Comparison of ENCODE assay signal across 10 cellular contexts in genomic region chr6:155201461-155202226, GRCh38.
A peak's percentile ranks its signal among the peaks of the same experiment; 100 is the strongest.
DNase-seq lines count a peak whose midpoint lies in the region; TF ChIP-seq lines count a peak whose summit lies in the region.
"Had no signal": no experiment of that assay in that cellular context is flagged by ENCODE, and none has a peak within 500 bp of the region (broad histone marks: within the 10 kb centered on the region; RNA-seq: fewer than 3 reads in every experiment).

No MANE protein-coding gene starts in this region.

- no peaks in the 10 kb centered on the region for H3K79me1 ChIP-seq in trophoblast cell (ENCODE audit: low read length)

- no peaks in the 10 kb centered on the region for H3K36me3 ChIP-seq in trophoblast cell (ENCODE audit: control insufficient read depth in 1 of 2, insufficient read depth in 2 of 2, low read length in 2 of 2)
- H3K36me3 ChIP-seq: upper lobe of right lung had no signal

- H3K14ac ChIP-seq in trophoblast cell (ENCODE audit: low read length), result no peak overlapping the region

- H3K23ac ChIP-seq in trophoblast cell (ENCODE audit: low read length), result no peak overlapping the region

- H2AFZ ChIP-seq in trophoblast cell (ENCODE audit: insufficient read depth, low read length, poor library complexity), result no peak overlapping the region

- TF ChIP-seq CTCF in GM13977 (IDR thresholded peaks at IDR 0.05; ENCODE audit: extremely low read depth, insufficient read depth, missing control alignments) (no peak), MCF 10A (IDR thresholded peaks at IDR 0.05; ENCODE audit: unreplicated experiment) (no peak)

- H3K9me3 Mint-ChIP-seq in MCF 10A (ENCODE audit: unreplicated experiment), result no peaks in the 10 kb centered on the region

- H2BK5ac ChIP-seq in trophoblast cell (ENCODE audit: low read depth, low read length, poor library complexity), result no peak overlapping the region

- H3K9me3 ChIP-seq in trophoblast cell (ENCODE audit: insufficient read depth, low read depth, low read length), result no peaks in the 10 kb centered on the region
- H3K9me3 ChIP-seq: upper lobe of right lung had no signal

- peak overlapping the region; percentile 32 for H3K4me3 Mint-ChIP-seq in MCF 10A (ENCODE audit: unreplicated experiment)
- H3K4me3 Mint-ChIP-seq: neural crest cell had no signal

- in situ Hi-C loops in GM13977 (cut with MboI; ENCODE audit: low pct_unique_long_range_greater_than_20kb, low sequenced_read_pairs, unreplicated experiment), result no loop called here

- POLR2A ChIA-PET in MCF 10A (lab: Yijun Ruan, JAX), result interaction anchor here (0.6 to 1.5 kb wide), 5 partner anchors 12 to 333 kb away, joined by 3 to 6 read pairs (median 4); no protein-coding TSS in a partner anchor

- BruUV-seq in MCF 10A (replicated peaks; lab: Mats Ljungman, UMichigan), result no TSS peak

- H2AK5ac ChIP-seq in trophoblast cell (ENCODE audit: low read length), result no peak overlapping the region

- H3K18ac ChIP-seq in trophoblast cell (ENCODE audit: low read length), result no peak overlapping the region

- no peak overlapping the region for H4K8ac ChIP-seq in trophoblast cell (ENCODE audit: low read depth, low read length)

- no peaks in the 10 kb centered on the region for H3K27me3 Mint-ChIP-seq in MCF 10A (ENCODE audit: insufficient read depth, unreplicated experiment)

- H3K27ac Mint-ChIP-seq in MCF 10A (ENCODE audit: low read depth, unreplicated experiment), result peak overlapping the region; percentile 88

- peaks cover 13% of the 10 kb centered on the region for H3K4me1 Mint-ChIP-seq in MCF 10A (ENCODE audit: insufficient read depth, unreplicated experiment)

- H3K4me2 ChIP-seq in trophoblast cell (ENCODE audit: low read length), result no peak overlapping the region

- no peaks in the 10 kb centered on the region for H3K79me2 ChIP-seq in trophoblast cell (ENCODE audit: control insufficient read depth, insufficient read depth, low read length, poor library complexity)

- no peak overlapping the region for H4K12ac ChIP-seq in trophoblast cell (ENCODE audit: low read depth, low read length)

- H4K91ac ChIP-seq in trophoblast cell (ENCODE audit: low read depth, low read length), result no peak overlapping the region

- H3K27me3 ChIP-seq in trophoblast cell (ENCODE audit: insufficient read depth, low read length), result no peaks in the 10 kb centered on the region
- H3K27me3 ChIP-seq: upper lobe of right lung had no signal

- H3K4me3 ChIP-seq in trophoblast cell (ENCODE audit: low read depth, low read length), result no peak overlapping the region
- H3K4me3 ChIP-seq: upper lobe of right lung had no signal

- H2BK120ac ChIP-seq in trophoblast cell (ENCODE audit: insufficient read depth, low read length, poor library complexity), result no peak overlapping the region

- no peak overlapping the region for H3K9ac ChIP-seq in trophoblast cell (ENCODE audit: low read length)

- H2BK12ac ChIP-seq in trophoblast cell (ENCODE audit: low read length), result peak overlapping the region; percentile 24

- H3K4me1 ChIP-seq in trophoblast cell (ENCODE audit: control insufficient read depth in 1 of 2, insufficient read depth in 2 of 2, low read length in 2 of 2), result peaks cover 0 to 3% of the 10 kb centered on the region in 2 experiments
- H3K4me1 ChIP-seq: upper lobe of right lung had no signal

- H3K4ac ChIP-seq in trophoblast cell (ENCODE audit: low read depth, low read length), result no peak overlapping the region

- CTCF ChIA-PET in MCF 10A (lab: Yijun Ruan, JAX), result interaction anchor here (0.6 kb wide), 1 partner anchor 12 kb away, joined by 3 read pairs; no protein-coding TSS in a partner anchor

- H3K36me3 Mint-ChIP-seq in MCF 10A (ENCODE audit: insufficient read depth, unreplicated experiment), result no peaks in the 10 kb centered on the region

- H3K27ac ChIP-seq in trophoblast cell (ENCODE audit: low read depth, low read length), result no peak overlapping the region
- H3K27ac ChIP-seq: upper lobe of right lung had no signal

- intact Hi-C loops in MCF 10A (cut with micrococcal nuclease), result no loop called here

- WGBS in trophoblast cell (ENCODE audit: extremely low coverage, insufficient coverage, insufficient read length), result no CpG with 5 or more reads among the region's 7 CpGs

- peak; percentile 34 for DNase-seq in GM13977 (ENCODE audit: low spot score)
- peak; percentile 65 for DNase-seq in HS-5 (ENCODE audit: low read depth)
- peak; percentile 54 for DNase-seq in MCF 10A (ENCODE audit: unreplicated experiment)
- DNase-seq in trophoblast cell, result peak in 1 of 2 donors; percentile 65
- no peak for DNase-seq in SIG-M5 treated with dmso at 0.1 percent for 504 hours (lab: John Stamatoyannopoulos, UW; ENCODE audit: unreplicated experiment)
- no peak for DNase-seq in NOMO-1 treated with DMSO at 0.1 percent for 48 hours (lab: John Stamatoyannopoulos, UW; ENCODE audit: unreplicated experiment)
- DNase-seq in stimulated activated CD8-positive, alpha-beta memory T cell treated with anti-CD3 and anti-CD28 coated beads, Interleukin-4, amount 100 ng/mL, for 48 hours, result no peak
- DNase-seq in stimulated activated CD4-positive, alpha-beta T cell treated with anti-CD3 and anti-CD28 coated beads, Interleukin-4, amount 100 ng/mL, for 1 hour, result no peak
- DNase-seq: upper lobe of right lung had no signal

Comparison
In these comparisons a context has a peak if more than half of its experiments do, and no peak if none do; other contexts are left out.
1. DNase-seq: peak in GM13977 (single experiment), HS-5 (single experiment) and MCF 10A (single experiment); none in SIG-M5 treated with dmso at 0.1 percent for 504 hours (single experiment), NOMO-1 treated with DMSO at 0.1 percent for 48 hours (single experiment), stimulated activated CD8-positive, alpha-beta memory T cell treated with anti-CD3 and anti-CD28 coated beads, Interleukin-4, amount 100 ng/mL, for 48 hours (single experiment) and stimulated activated CD4-positive, alpha-beta T cell treated with anti-CD3 and anti-CD28 coated beads, Interleukin-4, amount 100 ng/mL, for 1 hour (single experiment).